ENCODE assay signal across 21 cellular contexts in the genomic region with DNA sequence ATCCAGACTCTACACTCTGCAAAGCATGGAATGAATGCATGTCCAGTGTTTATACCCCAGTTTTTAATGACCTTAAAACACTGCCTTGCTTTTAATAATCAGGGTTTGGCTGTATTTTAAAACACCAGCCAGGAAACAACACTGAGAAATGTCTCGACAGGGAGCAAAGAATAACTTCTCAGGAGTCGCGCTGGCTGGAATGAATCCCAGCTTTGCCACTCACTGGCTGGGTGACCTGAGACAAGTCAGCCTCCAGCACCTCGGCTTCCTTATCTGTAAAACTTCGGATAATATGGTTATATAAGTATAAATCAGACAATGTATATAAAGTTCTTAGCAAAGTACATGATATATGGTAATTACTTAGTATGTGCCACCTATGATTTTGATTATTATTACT.
DNase-seq lines count a peak whose midpoint lies in the region; ATAC-seq and TF ChIP-seq lines count a peak whose summit lies in the region.
"Had no signal": no experiment of that assay in that cellular context is flagged by ENCODE, and none has a peak within 500 bp of the region (broad histone marks: within the 10 kb centered on the region; RNA-seq: fewer than 3 reads in every experiment).

No MANE protein-coding gene starts in this region.

- ATAC-seq in heart left ventricle, result peak in 2 of 4 donors; percentile 31 to 45
- peak; percentile 56 for ATAC-seq in left ventricle myocardium superior
- ATAC-seq: A549 had no signal

- H3K4me3 ChIP-seq in heart left ventricle (no peak overlapping the region), thyroid gland (replicated peaks in 1 of 3) (no peak overlapping the region)
- H3K4me3 ChIP-seq: A549; BLaER1 treated with 17β-estradiol and CSF1 and Interleukin-3, amounts not matched to agents 10 nM and 100 nM had no signal

- no peaks in the 10 kb centered on the region for H3K9me3 ChIP-seq in heart left ventricle
- H3K9me3 ChIP-seq in thyroid gland, result no peaks in the 10 kb centered on the region
- H3K9me3 ChIP-seq: A549, BE2C had no signal

- H3K36me3 ChIP-seq in heart left ventricle, result no peaks in the 10 kb centered on the region
- H3K36me3 ChIP-seq in thyroid gland, result no peaks in the 10 kb centered on the region
- H3K36me3 ChIP-seq: BE2C; BLaER1 treated with 17β-estradiol and CSF1 and Interleukin-3, amounts not matched to agents 10 nM and 100 nM had no signal

- H3K27me3 ChIP-seq in heart left ventricle (no peaks in the 10 kb centered on the region), thyroid gland (no peaks in the 10 kb centered on the region)
- H3K27me3 ChIP-seq: BE2C; BLaER1 treated with 17β-estradiol and CSF1 and Interleukin-3, amounts not matched to agents 10 nM and 100 nM had no signal

- TF ChIP-seq CTCF in heart left ventricle (IDR thresholded peaks at IDR 0.05) (no peak), thyroid gland (IDR thresholded peaks at IDR 0.05) (no peak)

- TF ChIP-seq POLR2A in heart left ventricle (IDR thresholded peaks at IDR 0.05) (no peak), thyroid gland (IDR thresholded peaks at IDR 0.05) (no peak)

- H3K27ac ChIP-seq in heart left ventricle, result peak overlapping the region in 8 of 12 donors; percentile 24 to 92 (median 66)
- no peak overlapping the region for H3K27ac ChIP-seq in thyroid gland
- H3K27ac ChIP-seq: A549; BLaER1 treated with 17β-estradiol and CSF1 and Interleukin-3, amounts not matched to agents 10 nM and 100 nM had no signal

- intact Hi-C loops in heart left ventricle (cut with DNase I), result loop anchor here in 2 of 10 donors (10.0 kb wide), 1 partner anchor 179 kb away; no protein-coding TSS in a partner anchor
- intact Hi-C loops in cardiac septum (cut with DNase I), result loop anchor here (10.0 kb wide), 1 partner anchor 291 kb away; no protein-coding TSS in a partner anchor
- intact Hi-C loops in left ventricle myocardium superior (cut with micrococcal nuclease), result no loop called here
- intact Hi-C loops in thyroid gland (cut with DNase I), result no loop called here

- H3K4me1 ChIP-seq in heart left ventricle (peaks cover 0 to 33% (median 9%) of the 10 kb centered on the region in 12 donors), thyroid gland (no peaks in the 10 kb centered on the region)
- H3K4me1 ChIP-seq: A549; BE2C; BLaER1 treated with 17β-estradiol and CSF1 and Interleukin-3, amounts not matched to agents 10 nM and 100 nM had no signal

- WGBS in heart left ventricle, 4 donors, result 36 to 56% (median 47%) methylated on average over 5 of the region's 5 CpGs
- 57 to 58% methylated on average over 5 of the region's 5 CpGs for WGBS in thyroid gland, 2 donors

- DNase-seq in heart left ventricle, result no peak
- no peak for DNase-seq in cardiac septum (ENCODE audit: low spot score)
- peak; percentile 35 for DNase-seq in left ventricle myocardium superior
- DNase-seq in thyroid gland, result peak; percentile 11 to 24
- no peak for DNase-seq in GDM1 (lab: John Stamatoyannopoulos, UW)
- DNase-seq in HuH-7.5 (ENCODE audit: low spot score), result no peak
- DNase-seq: 8988T; ACHN; AML-193; BE2C; CD4-positive, alpha-beta T cell; CD8-positive, alpha-beta memory T cell; DMS 273 treated with DMSO at 0.1 percent for 48 hours; DMS79; EL; GF-D8; GOT3; H7; HCEC 1CT had no signal

Comparison
In these comparisons a context has a peak if more than half of its experiments do, and no peak if none do; other contexts are left out.
1. DNase-seq: peak in left ventricle myocardium superior (single experiment) and thyroid gland (2 of 2); none in heart left ventricle (0 of 5), cardiac septum (single experiment), GDM1 (single experiment) and HuH-7.5 (single experiment).
2. H3K27ac ChIP-seq: peak in heart left ventricle (8 of 12); none in thyroid gland (0 of 3).